In the genomic region with DNA sequence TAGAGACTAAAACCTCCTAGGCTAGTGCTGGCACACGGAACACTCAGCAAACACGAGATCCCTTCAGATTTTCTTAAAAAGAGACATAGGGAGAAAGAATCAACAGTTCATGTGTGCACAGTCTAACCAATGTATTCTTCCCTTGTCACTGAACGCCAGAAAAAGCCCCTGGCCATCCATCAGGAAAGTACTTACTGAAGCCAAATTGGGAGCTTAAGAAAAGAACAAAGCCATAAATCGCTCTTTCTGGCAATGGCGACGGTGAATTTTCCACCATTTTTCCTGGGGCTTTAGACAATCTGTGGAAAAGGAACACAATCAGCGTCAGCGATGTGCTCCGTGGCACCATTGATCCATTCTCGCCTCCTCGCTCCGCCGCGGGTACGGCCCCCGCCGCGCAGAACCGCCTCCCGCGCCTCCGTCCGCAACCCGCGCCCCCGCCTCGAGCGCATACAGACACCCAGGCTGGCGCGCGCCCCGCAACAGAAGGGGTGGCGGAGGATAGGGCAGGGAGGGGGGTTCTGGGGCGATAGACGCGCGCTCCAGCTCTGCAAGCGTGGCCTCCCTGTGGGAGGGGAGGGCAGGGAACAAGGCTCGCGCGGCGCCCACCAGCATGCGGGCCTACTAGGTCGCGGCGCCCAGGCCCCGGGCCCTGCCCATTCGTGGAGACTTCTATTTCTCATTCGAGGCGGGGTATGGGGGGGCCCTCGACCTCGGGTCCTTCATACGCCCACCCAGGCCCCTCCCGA, we compare ENCODE assay signal across 1 cellular context.
TF ChIP-seq lines count a peak whose summit lies in the region.

No MANE protein-coding gene starts in this region.

TF ChIP-seq in HEK293, 187 proteins besides CTCF, POLR2A, EP300 and RAD21 (continued from another document and continues in another):
- TF ChIP-seq ZNF311 (tag by site-specific recombination; IDR thresholded peaks at IDR 0.05; ENCODE audit: borderline replicate concordance): no peak
- peak; percentile 83 for TF ChIP-seq SP3 (tag by site-specific recombination; IDR thresholded peaks at IDR 0.05)
- TF ChIP-seq, protein P1, sequence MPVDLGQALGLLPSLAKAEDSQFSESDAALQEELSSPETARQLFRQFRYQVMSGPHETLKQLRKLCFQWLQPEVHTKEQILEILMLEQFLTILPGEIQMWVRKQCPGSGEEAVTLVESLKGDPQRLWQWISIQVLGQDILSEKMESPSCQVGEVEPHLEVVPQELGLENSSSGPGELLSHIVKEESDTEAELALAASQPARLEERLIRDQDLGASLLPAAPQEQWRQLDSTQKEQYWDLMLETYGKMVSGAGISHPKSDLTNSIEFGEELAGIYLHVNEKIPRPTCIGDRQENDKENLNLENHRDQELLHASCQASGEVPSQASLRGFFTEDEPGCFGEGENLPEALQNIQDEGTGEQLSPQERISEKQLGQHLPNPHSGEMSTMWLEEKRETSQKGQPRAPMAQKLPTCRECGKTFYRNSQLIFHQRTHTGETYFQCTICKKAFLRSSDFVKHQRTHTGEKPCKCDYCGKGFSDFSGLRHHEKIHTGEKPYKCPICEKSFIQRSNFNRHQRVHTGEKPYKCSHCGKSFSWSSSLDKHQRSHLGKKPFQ (tag by site-specific recombination; IDR thresholded peaks at IDR 0.05): 0 out of 2 replicates have a peak, but pooled peaks have one; percentile 23
- peak; percentile 88 for TF ChIP-seq ZBTB20 (tag by site-specific recombination; IDR thresholded peaks at IDR 0.05)
- no peak for TF ChIP-seq KLF10 (tag by site-specific recombination; IDR thresholded peaks at IDR 0.05)
- TF ChIP-seq GLI4 (tag by site-specific recombination; IDR thresholded peaks at IDR 0.05): no peak
- peak; percentile 50; the same call in 1 of the 2 replicates for TF ChIP-seq MYNN (tag by site-specific recombination; IDR thresholded peaks at IDR 0.05; ENCODE audit: borderline replicate concordance)
- peak; percentile 58; the same call in 1 of the 2 replicates for TF ChIP-seq ZNF394 (tag by site-specific recombination; IDR thresholded peaks at IDR 0.05; ENCODE audit: borderline replicate concordance)
- TF ChIP-seq ZNF214 (tag by site-specific recombination; IDR thresholded peaks at IDR 0.05; ENCODE audit: borderline replicate concordance): no peak; the same call in 1 of the 2 replicates
- peak; percentile 95 for TF ChIP-seq EGR2 (tag by site-specific recombination; IDR thresholded peaks at IDR 0.05; ENCODE audit: low read depth)
- TF ChIP-seq, protein P2, sequence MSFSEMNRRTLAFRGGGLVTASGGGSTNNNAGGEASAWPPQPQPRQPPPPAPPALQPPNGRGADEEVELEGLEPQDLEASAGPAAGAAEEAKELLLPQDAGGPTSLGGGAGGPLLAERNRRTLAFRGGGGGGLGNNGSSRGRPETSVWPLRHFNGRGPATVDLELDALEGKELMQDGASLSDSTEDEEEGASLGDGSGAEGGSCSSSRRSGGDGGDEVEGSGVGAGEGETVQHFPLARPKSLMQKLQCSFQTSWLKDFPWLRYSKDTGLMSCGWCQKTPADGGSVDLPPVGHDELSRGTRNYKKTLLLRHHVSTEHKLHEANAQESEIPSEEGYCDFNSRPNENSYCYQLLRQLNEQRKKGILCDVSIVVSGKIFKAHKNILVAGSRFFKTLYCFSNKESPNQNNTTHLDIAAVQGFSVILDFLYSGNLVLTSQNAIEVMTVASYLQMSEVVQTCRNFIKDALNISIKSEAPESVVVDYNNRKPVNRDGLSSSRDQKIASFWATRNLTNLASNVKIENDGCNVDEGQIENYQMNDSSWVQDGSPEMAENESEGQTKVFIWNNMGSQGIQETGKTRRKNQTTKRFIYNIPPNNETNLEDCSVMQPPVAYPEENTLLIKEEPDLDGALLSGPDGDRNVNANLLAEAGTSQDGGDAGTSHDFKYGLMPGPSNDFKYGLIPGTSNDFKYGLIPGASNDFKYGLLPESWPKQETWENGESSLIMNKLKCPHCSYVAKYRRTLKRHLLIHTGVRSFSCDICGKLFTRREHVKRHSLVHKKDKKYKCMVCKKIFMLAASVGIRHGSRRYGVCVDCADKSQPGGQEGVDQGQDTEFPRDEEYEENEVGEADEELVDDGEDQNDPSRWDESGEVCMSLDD (tag by site-specific recombination; IDR thresholded peaks at IDR 0.05): peak; percentile 94
- TF ChIP-seq, protein P3, sequence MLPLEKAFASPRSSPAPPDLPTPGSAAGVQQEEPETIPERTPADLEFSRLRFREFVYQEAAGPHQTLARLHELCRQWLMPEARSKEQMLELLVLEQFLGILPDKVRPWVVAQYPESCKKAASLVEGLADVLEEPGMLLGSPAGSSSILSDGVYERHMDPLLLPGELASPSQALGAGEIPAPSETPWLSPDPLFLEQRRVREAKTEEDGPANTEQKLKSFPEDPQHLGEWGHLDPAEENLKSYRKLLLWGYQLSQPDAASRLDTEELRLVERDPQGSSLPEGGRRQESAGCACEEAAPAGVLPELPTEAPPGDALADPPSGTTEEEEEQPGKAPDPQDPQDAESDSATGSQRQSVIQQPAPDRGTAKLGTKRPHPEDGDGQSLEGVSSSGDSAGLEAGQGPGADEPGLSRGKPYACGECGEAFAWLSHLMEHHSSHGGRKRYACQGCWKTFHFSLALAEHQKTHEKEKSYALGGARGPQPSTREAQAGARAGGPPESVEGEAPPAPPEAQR (tag by site-specific recombination; IDR thresholded peaks at IDR 0.05): no peak
- TF ChIP-seq GLIS2 (tag by site-specific recombination; IDR thresholded peaks at IDR 0.05): peak; percentile 93
- no peak; the same call in 1 of the 2 replicates for TF ChIP-seq ZNF768 (tag by site-specific recombination; IDR thresholded peaks at IDR 0.05)
- TF ChIP-seq, protein P4, sequence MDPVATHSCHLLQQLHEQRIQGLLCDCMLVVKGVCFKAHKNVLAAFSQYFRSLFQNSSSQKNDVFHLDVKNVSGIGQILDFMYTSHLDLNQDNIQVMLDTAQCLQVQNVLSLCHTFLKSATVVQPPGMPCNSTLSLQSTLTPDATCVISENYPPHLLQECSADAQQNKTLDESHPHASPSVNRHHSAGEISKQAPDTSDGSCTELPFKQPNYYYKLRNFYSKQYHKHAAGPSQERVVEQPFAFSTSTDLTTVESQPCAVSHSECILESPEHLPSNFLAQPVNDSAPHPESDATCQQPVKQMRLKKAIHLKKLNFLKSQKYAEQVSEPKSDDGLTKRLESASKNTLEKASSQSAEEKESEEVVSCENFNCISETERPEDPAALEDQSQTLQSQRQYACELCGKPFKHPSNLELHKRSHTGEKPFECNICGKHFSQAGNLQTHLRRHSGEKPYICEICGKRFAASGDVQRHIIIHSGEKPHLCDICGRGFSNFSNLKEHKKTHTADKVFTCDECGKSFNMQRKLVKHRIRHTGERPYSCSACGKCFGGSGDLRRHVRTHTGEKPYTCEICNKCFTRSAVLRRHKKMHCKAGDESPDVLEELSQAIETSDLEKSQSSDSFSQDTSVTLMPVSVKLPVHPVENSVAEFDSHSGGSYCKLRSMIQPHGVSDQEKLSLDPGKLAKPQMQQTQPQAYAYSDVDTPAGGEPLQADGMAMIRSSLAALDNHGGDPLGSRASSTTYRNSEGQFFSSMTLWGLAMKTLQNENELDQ (tag by site-specific recombination; IDR thresholded peaks at IDR 0.05; ENCODE audit: low read depth): no peak
- TF ChIP-seq, protein P5, sequence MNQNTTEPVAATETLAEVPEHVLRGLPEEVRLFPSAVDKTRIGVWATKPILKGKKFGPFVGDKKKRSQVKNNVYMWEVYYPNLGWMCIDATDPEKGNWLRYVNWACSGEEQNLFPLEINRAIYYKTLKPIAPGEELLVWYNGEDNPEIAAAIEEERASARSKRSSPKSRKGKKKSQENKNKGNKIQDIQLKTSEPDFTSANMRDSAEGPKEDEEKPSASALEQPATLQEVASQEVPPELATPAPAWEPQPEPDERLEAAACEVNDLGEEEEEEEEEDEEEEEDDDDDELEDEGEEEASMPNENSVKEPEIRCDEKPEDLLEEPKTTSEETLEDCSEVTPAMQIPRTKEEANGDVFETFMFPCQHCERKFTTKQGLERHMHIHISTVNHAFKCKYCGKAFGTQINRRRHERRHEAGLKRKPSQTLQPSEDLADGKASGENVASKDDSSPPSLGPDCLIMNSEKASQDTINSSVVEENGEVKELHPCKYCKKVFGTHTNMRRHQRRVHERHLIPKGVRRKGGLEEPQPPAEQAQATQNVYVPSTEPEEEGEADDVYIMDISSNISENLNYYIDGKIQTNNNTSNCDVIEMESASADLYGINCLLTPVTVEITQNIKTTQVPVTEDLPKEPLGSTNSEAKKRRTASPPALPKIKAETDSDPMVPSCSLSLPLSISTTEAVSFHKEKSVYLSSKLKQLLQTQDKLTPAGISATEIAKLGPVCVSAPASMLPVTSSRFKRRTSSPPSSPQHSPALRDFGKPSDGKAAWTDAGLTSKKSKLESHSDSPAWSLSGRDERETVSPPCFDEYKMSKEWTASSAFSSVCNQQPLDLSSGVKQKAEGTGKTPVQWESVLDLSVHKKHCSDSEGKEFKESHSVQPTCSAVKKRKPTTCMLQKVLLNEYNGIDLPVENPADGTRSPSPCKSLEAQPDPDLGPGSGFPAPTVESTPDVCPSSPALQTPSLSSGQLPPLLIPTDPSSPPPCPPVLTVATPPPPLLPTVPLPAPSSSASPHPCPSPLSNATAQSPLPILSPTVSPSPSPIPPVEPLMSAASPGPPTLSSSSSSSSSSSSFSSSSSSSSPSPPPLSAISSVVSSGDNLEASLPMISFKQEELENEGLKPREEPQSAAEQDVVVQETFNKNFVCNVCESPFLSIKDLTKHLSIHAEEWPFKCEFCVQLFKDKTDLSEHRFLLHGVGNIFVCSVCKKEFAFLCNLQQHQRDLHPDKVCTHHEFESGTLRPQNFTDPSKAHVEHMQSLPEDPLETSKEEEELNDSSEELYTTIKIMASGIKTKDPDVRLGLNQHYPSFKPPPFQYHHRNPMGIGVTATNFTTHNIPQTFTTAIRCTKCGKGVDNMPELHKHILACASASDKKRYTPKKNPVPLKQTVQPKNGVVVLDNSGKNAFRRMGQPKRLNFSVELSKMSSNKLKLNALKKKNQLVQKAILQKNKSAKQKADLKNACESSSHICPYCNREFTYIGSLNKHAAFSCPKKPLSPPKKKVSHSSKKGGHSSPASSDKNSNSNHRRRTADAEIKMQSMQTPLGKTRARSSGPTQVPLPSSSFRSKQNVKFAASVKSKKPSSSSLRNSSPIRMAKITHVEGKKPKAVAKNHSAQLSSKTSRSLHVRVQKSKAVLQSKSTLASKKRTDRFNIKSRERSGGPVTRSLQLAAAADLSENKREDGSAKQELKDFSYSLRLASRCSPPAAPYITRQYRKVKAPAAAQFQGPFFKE (tag by site-specific recombination; IDR thresholded peaks at IDR 0.05; ENCODE audit: borderline replicate concordance): no peak
- no peak for TF ChIP-seq ZNF514 (tag by site-specific recombination; IDR thresholded peaks at IDR 0.05)
- 0 out of 2 replicates have a peak, but pooled peaks have one; percentile 47 for TF ChIP-seq OSR2 (tag by site-specific recombination; IDR thresholded peaks at IDR 0.05)
- TF ChIP-seq ZNF354C (tag by site-specific recombination; IDR thresholded peaks at IDR 0.05; ENCODE audit: borderline replicate concordance, low read depth): no peak
- TF ChIP-seq, protein P6, sequence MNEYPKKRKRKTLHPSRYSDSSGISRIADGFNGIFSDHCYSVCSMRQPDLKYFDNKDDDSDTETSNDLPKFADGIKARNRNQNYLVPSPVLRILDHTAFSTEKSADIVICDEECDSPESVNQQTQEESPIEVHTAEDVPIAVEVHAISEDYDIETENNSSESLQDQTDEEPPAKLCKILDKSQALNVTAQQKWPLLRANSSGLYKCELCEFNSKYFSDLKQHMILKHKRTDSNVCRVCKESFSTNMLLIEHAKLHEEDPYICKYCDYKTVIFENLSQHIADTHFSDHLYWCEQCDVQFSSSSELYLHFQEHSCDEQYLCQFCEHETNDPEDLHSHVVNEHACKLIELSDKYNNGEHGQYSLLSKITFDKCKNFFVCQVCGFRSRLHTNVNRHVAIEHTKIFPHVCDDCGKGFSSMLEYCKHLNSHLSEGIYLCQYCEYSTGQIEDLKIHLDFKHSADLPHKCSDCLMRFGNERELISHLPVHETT (tag by site-specific recombination; IDR thresholded peaks at IDR 0.05): 0 out of 2 replicates have a peak, but pooled peaks have one; percentile 15
- TF ChIP-seq, protein P7, sequence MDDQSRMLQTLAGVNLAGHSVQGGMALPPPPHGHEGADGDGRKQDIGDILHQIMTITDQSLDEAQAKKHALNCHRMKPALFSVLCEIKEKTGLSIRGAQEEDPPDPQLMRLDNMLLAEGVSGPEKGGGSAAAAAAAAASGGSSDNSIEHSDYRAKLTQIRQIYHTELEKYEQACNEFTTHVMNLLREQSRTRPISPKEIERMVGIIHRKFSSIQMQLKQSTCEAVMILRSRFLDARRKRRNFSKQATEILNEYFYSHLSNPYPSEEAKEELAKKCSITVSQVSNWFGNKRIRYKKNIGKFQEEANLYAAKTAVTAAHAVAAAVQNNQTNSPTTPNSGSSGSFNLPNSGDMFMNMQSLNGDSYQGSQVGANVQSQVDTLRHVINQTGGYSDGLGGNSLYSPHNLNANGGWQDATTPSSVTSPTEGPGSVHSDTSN (CRISPR knock-in tag; IDR thresholded peaks at IDR 0.05): peak; percentile 76; the same call in 1 of the 2 replicates
- TF ChIP-seq SCRT2 (tag by site-specific recombination; IDR thresholded peaks at IDR 0.05): peak; percentile 32; the same call in 1 of the 2 replicates
- TF ChIP-seq ZNF677 (tag by site-specific recombination; IDR thresholded peaks at IDR 0.05): no peak
- TF ChIP-seq, protein P8, sequence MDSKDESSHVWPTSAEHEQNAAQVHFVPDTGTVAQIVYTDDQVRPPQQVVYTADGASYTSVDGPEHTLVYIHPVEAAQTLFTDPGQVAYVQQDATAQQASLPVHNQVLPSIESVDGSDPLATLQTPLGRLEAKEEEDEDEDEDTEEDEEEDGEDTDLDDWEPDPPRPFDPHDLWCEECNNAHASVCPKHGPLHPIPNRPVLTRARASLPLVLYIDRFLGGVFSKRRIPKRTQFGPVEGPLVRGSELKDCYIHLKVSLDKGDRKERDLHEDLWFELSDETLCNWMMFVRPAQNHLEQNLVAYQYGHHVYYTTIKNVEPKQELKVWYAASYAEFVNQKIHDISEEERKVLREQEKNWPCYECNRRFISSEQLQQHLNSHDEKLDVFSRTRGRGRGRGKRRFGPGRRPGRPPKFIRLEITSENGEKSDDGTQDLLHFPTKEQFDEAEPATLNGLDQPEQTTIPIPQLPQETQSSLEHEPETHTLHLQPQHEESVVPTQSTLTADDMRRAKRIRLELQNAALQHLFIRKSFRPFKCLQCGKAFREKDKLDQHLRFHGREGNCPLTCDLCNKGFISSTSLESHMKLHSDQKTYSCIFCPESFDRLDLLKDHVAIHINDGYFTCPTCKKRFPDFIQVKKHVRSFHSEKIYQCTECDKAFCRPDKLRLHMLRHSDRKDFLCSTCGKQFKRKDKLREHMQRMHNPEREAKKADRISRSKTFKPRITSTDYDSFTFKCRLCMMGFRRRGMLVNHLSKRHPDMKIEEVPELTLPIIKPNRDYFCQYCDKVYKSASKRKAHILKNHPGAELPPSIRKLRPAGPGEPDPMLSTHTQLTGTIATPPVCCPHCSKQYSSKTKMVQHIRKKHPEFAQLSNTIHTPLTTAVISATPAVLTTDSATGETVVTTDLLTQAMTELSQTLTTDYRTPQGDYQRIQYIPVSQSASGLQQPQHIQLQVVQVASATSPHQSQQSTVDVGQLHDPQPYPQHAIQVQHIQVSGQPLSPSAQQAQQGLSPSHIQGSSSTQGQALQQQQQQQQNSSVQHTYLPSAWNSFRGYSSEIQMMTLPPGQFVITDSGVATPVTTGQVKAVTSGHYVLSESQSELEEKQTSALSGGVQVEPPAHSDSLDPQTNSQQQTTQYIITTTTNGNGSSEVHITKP (tag by site-specific recombination; IDR thresholded peaks at IDR 0.05): peak; percentile 80
- TF ChIP-seq, protein P9, sequence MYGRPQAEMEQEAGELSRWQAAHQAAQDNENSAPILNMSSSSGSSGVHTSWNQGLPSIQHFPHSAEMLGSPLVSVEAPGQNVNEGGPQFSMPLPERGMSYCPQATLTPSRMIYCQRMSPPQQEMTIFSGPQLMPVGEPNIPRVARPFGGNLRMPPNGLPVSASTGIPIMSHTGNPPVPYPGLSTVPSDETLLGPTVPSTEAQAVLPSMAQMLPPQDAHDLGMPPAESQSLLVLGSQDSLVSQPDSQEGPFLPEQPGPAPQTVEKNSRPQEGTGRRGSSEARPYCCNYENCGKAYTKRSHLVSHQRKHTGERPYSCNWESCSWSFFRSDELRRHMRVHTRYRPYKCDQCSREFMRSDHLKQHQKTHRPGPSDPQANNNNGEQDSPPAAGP (tag by site-specific recombination; IDR thresholded peaks at IDR 0.05): peak; percentile 92
- TF ChIP-seq ZNF19 (tag by site-specific recombination; IDR thresholded peaks at IDR 0.05; ENCODE audit: low read depth): no peak
- TF ChIP-seq ZNF169 (tag by site-specific recombination; IDR thresholded peaks at IDR 0.05): no peak
